ENCODE assay signal across 27 cellular contexts in genomic region chr13:78177306-78177705, GRCh38.
"Had no signal": no experiment of that assay in that cellular context is flagged by ENCODE, and none has a peak within 500 bp of the region (broad histone marks: within the 10 kb centered on the region; RNA-seq: fewer than 3 reads in every experiment).

No MANE protein-coding gene starts in this region.

- FAIRE-seq: endothelial cell of umbilical vein had no signal

- H3K4me1 ChIP-seq: ascending aorta, breast epithelium, colonic mucosa, esophagus squamous epithelium, gastroesophageal sphincter, heart right ventricle had no signal

- H3K27me3 ChIP-seq: ascending aorta, breast epithelium, cardiac muscle cell, colonic mucosa, esophagus squamous epithelium, gastroesophageal sphincter, heart right ventricle had no signal

- H3K4me3 ChIP-seq: ascending aorta, breast epithelium, cardiac muscle cell, colonic mucosa, esophagus squamous epithelium, gastroesophageal sphincter, heart right ventricle had no signal

- H3K9me3 ChIP-seq: ascending aorta, breast epithelium, colonic mucosa, esophagus squamous epithelium, gastroesophageal sphincter had no signal

- DNase-seq: activated CD4-positive, alpha-beta memory T cell treated with anti-CD3 and anti-CD28 coated beads, Interleukin-2, amount 10 ng/mL, durations not matched to agents 7 days and 5 days; activated CD4-positive, alpha-beta T cell treated with anti-CD3 and anti-CD28 coated beads for 1 hour; activated CD4-positive, alpha-beta T cell treated with anti-CD3 and anti-CD28 coated beads for 4 hours; activated CD4-positive, alpha-beta T cell treated with anti-CD3 and anti-CD28 coated beads, Interleukin-2, amount 10 ng/mL, durations not matched to agents 7 days and 5 days; activated CD4-positive, alpha-beta T cell treated with anti-CD3 and anti-CD28 coated beads, Interleukin-2, amount 50 U/mL, for 4 hours; activated CD8-positive, alpha-beta memory T cell treated with anti-CD3 and anti-CD28 coated beads, Interleukin-2, amount 50 U/mL, for 48 hours; activated gamma-delta T cell; activated naive CD4-positive, alpha-beta T cell; activated naive CD4-positive, alpha-beta T cell treated with anti-CD3 and anti-CD28 coated beads, Interleukin-2, amount 10 ng/mL, durations not matched to agents 7 days and 5 days; activated naive CD8-positive, alpha-beta T cell treated with anti-CD3 and anti-CD28 coated beads, Interleukin-2, amount 10 ng/mL, durations not matched to agents 7 days and 5 days; activated T-cell treated with anti-CD3 and anti-CD28 coated beads for 4 hours; activated T-cell treated with anti-CD3 and anti-CD28 coated beads, Interleukin-2, amount 50 U/mL, for 24 hours; activated T-cell treated with anti-CD3 and anti-CD28 coated beads, Interleukin-2, amount 50 U/mL, for 72 hours; central memory CD4-positive, alpha-beta T cell; cerebellar nuclear complex; colonic mucosa; effector CD8-positive, alpha-beta T cell; esophagus squamous epithelium; foreskin melanocyte; heart right ventricle; T-helper 2 cell had no signal

- H3K36me3 ChIP-seq: ascending aorta, breast epithelium, cardiac muscle cell, colonic mucosa, esophagus squamous epithelium, gastroesophageal sphincter, heart right ventricle had no signal

- H3K27ac ChIP-seq: ascending aorta, breast epithelium, cardiac muscle cell, colonic mucosa, epithelial cell of prostate, esophagus squamous epithelium, gastroesophageal sphincter, heart right ventricle had no signal
